19 cellular contexts compared by ENCODE assay signal in the genomic region with DNA sequence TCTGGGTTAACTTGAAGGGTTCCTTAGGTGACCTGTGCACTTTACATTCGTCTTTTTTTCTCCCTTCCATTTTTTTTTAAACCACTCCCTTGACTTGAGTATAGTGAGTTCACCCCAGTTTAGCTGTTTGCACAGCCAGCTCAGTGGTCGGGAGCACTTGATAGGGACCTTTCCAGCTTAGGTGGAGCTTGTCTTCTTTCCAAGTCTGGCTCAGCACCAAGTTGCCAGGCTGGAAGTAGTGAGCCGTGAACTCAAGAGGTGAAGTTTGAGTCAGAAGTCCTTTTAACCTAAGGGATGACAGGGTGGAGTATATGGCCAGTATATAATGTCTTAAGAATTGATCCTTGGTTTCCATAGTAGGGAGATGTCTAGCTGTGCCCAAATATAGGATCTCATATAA. TPM values are rescaled to one million over a fixed set of nuclear protein-coding genes. Genes with fewer than 3 reads are reported as not detected.
A peak's percentile ranks its signal among the peaks of the same experiment; 100 is the strongest.
DNase-seq lines count a peak whose midpoint lies in the region; ATAC-seq, FAIRE-seq and TF ChIP-seq lines count a peak whose summit lies in the region.
"Had no signal": no experiment of that assay in that cellular context is flagged by ENCODE, and none has a peak within 500 bp of the region (broad histone marks: within the 10 kb centered on the region; RNA-seq: fewer than 3 reads in every experiment).

No MANE protein-coding gene starts in this region.

- no peak for TF ChIP-seq POLR2A in thyroid gland (IDR thresholded peaks at IDR 0.05)

- H3K9me3 ChIP-seq in thyroid gland: no peaks in the 10 kb centered on the region

- TF ChIP-seq CTCF in bronchial epithelial cell (IDR thresholded peaks at IDR 0.05; ENCODE audit: insufficient read depth, low read length, severe bottlenecking): no peak
- TF ChIP-seq CTCF in thyroid gland (IDR thresholded peaks at IDR 0.05): no peak

- H3K27me3 ChIP-seq in bronchial epithelial cell (ENCODE audit: control insufficient read depth, insufficient read depth, low read length) (no peaks in the 10 kb centered on the region), thyroid gland (no peaks in the 10 kb centered on the region)

- H3K27ac ChIP-seq in thyroid gland: no peak overlapping the region
- H3K27ac ChIP-seq: C4-2B had no signal

- H3K36me3 ChIP-seq in bronchial epithelial cell (ENCODE audit: control insufficient read depth, insufficient read depth, low read length) (no peaks in the 10 kb centered on the region), thyroid gland (no peaks in the 10 kb centered on the region)

- 32 to 57% methylated on average over 3 of the region's 3 CpGs for WGBS in thyroid gland, 2 donors

- intact Hi-C loops in thyroid gland (cut with DNase I): no loop called here

- peaks cover 0 to 4% of the 10 kb centered on the region in 2 donors for H3K4me1 ChIP-seq in thyroid gland

- DNase-seq in Caki2 (ENCODE audit: low read depth) (peak; percentile 29), M059J (ENCODE audit: low read depth) (peak; percentile 46), bronchial epithelial cell (ENCODE audit: low read depth) (peak; percentile 57), thyroid gland (peak; percentile 41 to 76), DMS153 (lab: John Stamatoyannopoulos, UW) (no peak)
- DNase-seq: CD4-positive, alpha-beta memory T cell; DMS79 treated with DMSO at 0.1 percent for 48 hours; EL; H7 had no signal

- no peak for ATAC-seq in activated CD4-positive, CD25-positive, alpha-beta regulatory T cell treated with anti-CD3 and anti-CD28 coated beads, Interleukin-2, amount 50 U/mL, for 24 hours
- ATAC-seq in HG02840 (IDR thresholded peaks at IDR 0.05; ENCODE audit: low FRiP score, unreplicated experiment): no peak
- ATAC-seq: HepG2 had no signal

- FAIRE-seq in bronchial epithelial cell (lab: Jason Lieb, UNC): no peak
- FAIRE-seq: A204.1, G401.6, GM12891, HepG2, HTR-8/SVneo had no signal

- in situ Hi-C loops in Caki2 (cut with HindIII; ENCODE audit: low pct_unique_long_range_greater_than_20kb, low sequenced_read_pairs): no loop called here

- no peak overlapping the region for H3K4me3 ChIP-seq in bronchial epithelial cell (ENCODE audit: low read depth, low read length)
- H3K4me3 ChIP-seq in thyroid gland (replicated peaks in 1 of 3): no peak overlapping the region
- H3K4me3 ChIP-seq: GM23338 had no signal

RNA-seq across cellular contexts. Expression of gene DNAH11, which starts 7.2 kb away (rescaled TPM):
- total RNA-seq in Caki2 (2014; rRNA removed; shearing (Covaris generic); ENCODE audit: low replicate concordance): 0.06 and 0.44 TPM in 2 replicates
- 1.5 and 7.0 TPM in 2 replicates for total RNA-seq in M059J (2014; rRNA removed; shearing (Covaris generic))
- total RNA-seq in bronchial epithelial cell: 2.6 and 4.1 TPM in 2 replicates
- 10 to 100 TPM in 2 of 4 donors, 1 to 10 TPM in 2; 3.9 to 29.9 (median 10.9) TPM for total RNA-seq in thyroid gland
- total RNA-seq: B cell, HepG2 had no signal
